ENCODE assay signal across 1 cellular context in the genomic region with DNA sequence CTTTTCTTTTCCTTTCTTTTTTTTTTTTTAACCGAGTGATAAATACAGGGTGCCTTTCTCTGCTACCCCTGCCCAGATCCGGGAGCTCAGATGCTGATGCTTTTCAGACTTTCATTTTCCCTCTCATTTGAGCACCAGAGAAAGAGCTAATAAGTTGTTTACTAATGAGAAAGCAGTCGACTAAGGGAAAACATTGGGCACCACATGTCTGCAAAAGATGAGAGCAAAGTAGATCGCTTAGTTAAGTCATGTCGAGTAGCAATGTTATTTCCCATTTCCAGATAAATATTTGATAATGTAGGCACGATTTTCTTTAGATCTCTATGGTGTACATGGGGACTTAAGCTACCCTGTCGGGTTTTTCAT.
TF ChIP-seq lines count a peak whose summit lies in the region.

No MANE protein-coding gene starts in this region.

TF ChIP-seq in SK-N-SH treated with all-trans-retinoic acid at 6 μM for 48 hours, 23 proteins besides CTCF, POLR2A, EP300 and RAD21 (continued from another document):
- TF ChIP-seq POU6F1 (CRISPR knock-in tag; IDR thresholded peaks at IDR 0.05; ENCODE audit: borderline replicate concordance, low read depth) (no peak), CSRNP3 (CRISPR knock-in tag; IDR thresholded peaks at IDR 0.05) (no peak)
